In the genomic region with DNA sequence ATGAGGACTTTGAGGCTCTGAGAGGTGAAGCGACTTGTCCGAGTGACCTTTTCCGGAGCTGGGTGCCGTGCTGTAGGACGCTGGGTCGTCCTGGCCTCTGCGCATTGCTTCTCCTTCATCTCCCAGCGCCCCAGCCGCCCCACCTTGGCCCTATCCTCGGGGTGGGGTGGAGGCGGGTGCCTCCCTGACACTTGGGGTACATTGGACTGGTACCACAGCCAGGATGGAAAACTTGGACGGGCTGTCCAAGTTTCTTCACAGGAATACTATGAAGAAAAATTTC, we compare ENCODE assay signal across 9 cellular contexts.
DNase-seq lines count a peak whose midpoint lies in the region; ATAC-seq, FAIRE-seq and TF ChIP-seq lines count a peak whose summit lies in the region.
"Had no signal": no experiment of that assay in that cellular context is flagged by ENCODE, and none has a peak within 500 bp of the region (broad histone marks: within the 10 kb centered on the region; RNA-seq: fewer than 3 reads in every experiment).

No MANE protein-coding gene starts in this region.

- H3K27me3 ChIP-seq in SK-N-SH (ENCODE audit: insufficient read depth) (no peaks in the 10 kb centered on the region), adrenal gland (no peaks in the 10 kb centered on the region), keratinocyte (ENCODE audit: control insufficient read depth, extremely low read depth, insufficient read depth, low read length) (no peaks in the 10 kb centered on the region)

- 98% methylated on average over 11 of the region's 12 CpGs for WGBS in SK-N-SH (ENCODE audit: low lambda C conversion rate)
- WGBS in adrenal gland, 4 donors = 34 to 45% (median 41%) methylated on average over 8 to 12 of the region's 12 CpGs

- no peak for ATAC-seq in SK-N-SH treated with all-trans-retinoic acid at 6 μM for 48 hours

- H2AFZ ChIP-seq in SK-N-SH (ENCODE audit: low read depth) (no peak overlapping the region; the same call in 1 of the 2 replicates), keratinocyte (ENCODE audit: control insufficient read depth, low read length) (no peak overlapping the region)

- CTCF ChIA-PET in SK-N-SH (lab: Yijun Ruan, JAX) = interaction anchor here (1.4 to 1.5 kb wide), 3 partner anchors 12 to 69 kb away, joined by 5 read pairs; no protein-coding TSS in a partner anchor

- no peak for TF ChIP-seq POLR2A in adrenal gland (IDR thresholded peaks at IDR 0.05)

- H3K79me2 ChIP-seq in SK-N-SH (ENCODE audit: insufficient read depth) (peaks cover 44% of the 10 kb centered on the region), keratinocyte (ENCODE audit: control insufficient read depth, insufficient read depth, low read length) (peaks cover 39% of the 10 kb centered on the region)

- H3K4me3 ChIP-seq in SK-N-SH (ENCODE audit: low read depth in 2 of 2, low read length in 1 of 2) = peak overlapping the region; percentile 75 to 79
- H3K4me3 ChIP-seq in adrenal gland = peak overlapping the region in 2 of 4 donors; percentile 62 to 73
- H3K4me3 ChIP-seq in keratinocyte (ENCODE audit: control insufficient read depth in 2 of 3, extremely low read depth in 1 of 3, insufficient read depth in 2 of 3, low read depth in 1 of 3, low read length in 3 of 3) = peak overlapping the region; percentile 74 to 95 (median 87)

- peaks cover 3% of the 10 kb centered on the region for H3F3A ChIP-seq in SK-N-SH (replicated peaks; ENCODE audit: insufficient read depth)

- POLR2A ChIA-PET in SK-N-SH (lab: Yijun Ruan, JAX) = no interaction called here

- DNase-seq in SK-N-SH (no peak), adrenal gland (peak in 1 of 7 donors; percentile 12), keratinocyte (ENCODE audit: low read depth, low spot score) (no peak), substantia nigra (lab: John Stamatoyannopoulos, UW) (peak in 4 of 49 donors; percentile 10 to 17 (median 12)), NCI-H82 (lab: John Stamatoyannopoulos, UW) (no peak), frontal cortex (ENCODE audit: low spot score in 2 of 2) (no peak), pons (ENCODE audit: low spot score) (no peak)
- DNase-seq: 8988T had no signal

- no peak for TF ChIP-seq RAD21 in SK-N-SH (IDR thresholded peaks at IDR 0.05; ENCODE audit: low read length)

- H4K20me1 ChIP-seq in SK-N-SH (ENCODE audit: insufficient read depth) (no peaks in the 10 kb centered on the region), keratinocyte (ENCODE audit: control insufficient read depth, extremely low read depth, insufficient read depth, low read length) (no peaks in the 10 kb centered on the region)

- H3K9ac ChIP-seq in SK-N-SH = peak overlapping the region; percentile 62; the same call in 1 of the 2 replicates
- peak overlapping the region; percentile 94 for H3K9ac ChIP-seq in keratinocyte (ENCODE audit: control insufficient read depth, extremely low read depth, insufficient read depth, low read length)

- H3K9me1 ChIP-seq in keratinocyte (ENCODE audit: control insufficient read depth, extremely low read depth, insufficient read depth, low read length) = no peaks in the 10 kb centered on the region

- TF ChIP-seq CTCF in SK-N-SH (IDR thresholded peaks at IDR 0.05) = no peak
- no peak for TF ChIP-seq CTCF in adrenal gland (IDR thresholded peaks at IDR 0.05)
- TF ChIP-seq CTCF in keratinocyte (optimal IDR thresholded peaks at IDR 0.05 in 1 of 3, IDR thresholded peaks at IDR 0.05 in 1 of 3, conservative IDR thresholded peaks at IDR 0.05 in 1 of 3; ENCODE audit: extremely low read depth in 1 of 3, insufficient read depth in 2 of 3, low read length in 3 of 3) = no peak

- dilution Hi-C loops in keratinocyte (cut with MboI; ENCODE audit: extremely low pct_ligation_motif_present, low sequenced_read_pairs) = no loop called here

- FAIRE-seq in keratinocyte (lab: Jason Lieb, UNC) (no peak), frontal cortex (lab: Jason Lieb, UNC) (no peak)

- H3K27ac ChIP-seq in SK-N-SH (ENCODE audit: low read depth in 2 of 2, low read length in 1 of 2) (no peak overlapping the region), adrenal gland (peak overlapping the region in 3 of 5 donors; percentile 60 to 90 (median 74)), keratinocyte (ENCODE audit: control insufficient read depth, insufficient read depth, low read length) (peak overlapping the region; percentile 87), substantia nigra (ENCODE audit: low read depth, low read length, poor library complexity, severe bottlenecking) (peak overlapping the region; percentile 47)

- no peaks in the 10 kb centered on the region for H3K9me3 ChIP-seq in SK-N-SH
- no peaks in the 10 kb centered on the region for H3K9me3 ChIP-seq in adrenal gland (replicated peaks in 1 of 3)
- no peaks in the 10 kb centered on the region for H3K9me3 ChIP-seq in keratinocyte (ENCODE audit: control insufficient read depth, low read depth, low read length)

- no peak for TF ChIP-seq EP300 in SK-N-SH (IDR thresholded peaks at IDR 0.05; ENCODE audit: borderline replicate concordance in 1 of 2, low read depth in 1 of 2, low read length in 1 of 2)

- H3K36me3 ChIP-seq in SK-N-SH (replicated peaks in 1 of 2; ENCODE audit: control insufficient read depth in 1 of 2, insufficient read depth in 2 of 2, low read length in 1 of 2) (no peaks in the 10 kb centered on the region), adrenal gland (replicated peaks in 1 of 2) (no peaks in the 10 kb centered on the region), keratinocyte (ENCODE audit: control insufficient read depth in 2 of 2, extremely low read depth in 1 of 2, insufficient read depth in 2 of 2, low read length in 2 of 2) (peaks cover 0 to 2% of the 10 kb centered on the region in 2 experiments)

- H3K9me2 ChIP-seq in SK-N-SH = no peaks in the 10 kb centered on the region

- intact Hi-C loops in adrenal gland (cut with DNase I) = no loop called here

- H3K4me1 ChIP-seq in SK-N-SH (ENCODE audit: control insufficient read depth in 1 of 2, insufficient read depth in 2 of 2, low read depth in 1 of 2, low read length in 1 of 2) (peaks cover 6 to 8% of the 10 kb centered on the region in 2 experiments; a peak in 1 of 4 replicates), adrenal gland (replicated peaks in 1 of 2) (peaks cover 13 to 16% of the 10 kb centered on the region in 2 donors), keratinocyte (ENCODE audit: control insufficient read depth, extremely low read depth, insufficient read depth, low read length) (peaks cover 6% of the 10 kb centered on the region)

- H3K4me2 ChIP-seq in SK-N-SH = peak overlapping the region; percentile 86
- H3K4me2 ChIP-seq in keratinocyte (ENCODE audit: control insufficient read depth, extremely low read depth, insufficient read depth, low read depth, low read length) = peak overlapping the region; percentile 96

TF ChIP-seq in SK-N-SH, 30 proteins besides CTCF, POLR2A, EP300 and RAD21:
- TF ChIP-seq MXI1 (IDR thresholded peaks at IDR 0.05; ENCODE audit: low read depth, low read length) = no peak
- TF ChIP-seq TAF1 (IDR thresholded peaks at IDR 0.05; ENCODE audit: borderline replicate concordance, low read depth, low read length) = no peak
- TF ChIP-seq SMC3 (IDR thresholded peaks at IDR 0.05; ENCODE audit: low read depth, low read length) = no peak

TF ChIP-seq in SK-N-SH treated with all-trans-retinoic acid at 6 μM for 48 hours, 23 proteins besides CTCF, POLR2A, EP300 and RAD21:
- no peak for TF ChIP-seq OSR1 (CRISPR knock-in tag; IDR thresholded peaks at IDR 0.05)
- no peak for TF ChIP-seq ZNF565 (CRISPR knock-in tag; conservative IDR thresholded peaks at IDR 0.05; ENCODE audit: low read depth)
- no peak for TF ChIP-seq GLIS3 (CRISPR knock-in tag; IDR thresholded peaks at IDR 0.05)
- TF ChIP-seq, protein P1, sequence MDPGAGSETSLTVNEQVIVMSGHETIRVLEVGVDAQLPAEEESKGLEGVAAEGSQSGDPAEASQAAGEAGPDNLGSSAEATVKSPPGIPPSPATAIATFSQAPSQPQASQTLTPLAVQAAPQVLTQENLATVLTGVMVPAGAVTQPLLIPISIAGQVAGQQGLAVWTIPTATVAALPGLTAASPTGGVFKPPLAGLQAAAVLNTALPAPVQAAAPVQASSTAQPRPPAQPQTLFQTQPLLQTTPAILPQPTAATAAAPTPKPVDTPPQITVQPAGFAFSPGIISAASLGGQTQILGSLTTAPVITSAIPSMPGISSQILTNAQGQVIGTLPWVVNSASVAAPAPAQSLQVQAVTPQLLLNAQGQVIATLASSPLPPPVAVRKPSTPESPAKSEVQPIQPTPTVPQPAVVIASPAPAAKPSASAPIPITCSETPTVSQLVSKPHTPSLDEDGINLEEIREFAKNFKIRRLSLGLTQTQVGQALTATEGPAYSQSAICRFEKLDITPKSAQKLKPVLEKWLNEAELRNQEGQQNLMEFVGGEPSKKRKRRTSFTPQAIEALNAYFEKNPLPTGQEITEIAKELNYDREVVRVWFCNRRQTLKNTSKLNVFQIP (CRISPR knock-in tag; IDR thresholded peaks at IDR 0.05; ENCODE audit: borderline replicate concordance, low read depth) = no peak

Comparison
In these comparisons a context has a peak if more than half of its experiments do, and no peak if none do; other contexts are left out.
1. H3K27ac ChIP-seq: peak in adrenal gland (3 of 5), keratinocyte (single experiment) and substantia nigra (single experiment); none in SK-N-SH (0 of 2).